ENCODE assay signal across 8 cellular contexts in the genomic region with DNA sequence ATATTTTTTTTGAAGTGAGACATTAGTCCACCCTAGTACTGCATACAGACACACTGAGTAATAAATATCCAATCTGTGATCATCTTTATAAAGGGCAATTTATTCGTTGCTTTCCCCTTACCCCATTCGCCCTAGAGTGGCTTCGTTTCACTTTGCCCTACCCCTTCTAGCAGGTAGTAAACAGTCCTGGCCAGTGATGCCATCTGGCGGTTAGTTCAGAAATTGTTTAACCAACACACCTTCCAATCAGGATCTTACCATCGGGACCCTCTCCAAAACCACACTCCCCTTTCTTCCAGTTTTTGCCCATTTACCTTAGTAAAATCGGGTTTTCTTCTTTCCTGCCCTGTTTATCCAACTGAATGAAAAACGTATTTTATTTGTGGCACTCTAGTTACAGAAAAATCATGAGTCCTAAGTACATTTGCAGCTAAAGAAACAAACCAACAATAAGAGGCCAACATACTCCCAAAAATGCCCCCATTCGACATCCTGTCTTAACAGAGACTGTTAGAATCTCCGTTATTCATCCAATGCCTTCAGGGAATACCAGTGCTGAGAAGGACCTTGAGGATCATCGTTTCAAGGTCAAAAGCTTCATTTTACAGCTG. TPM values are rescaled to one million over a fixed set of nuclear protein-coding genes. Genes with fewer than 3 reads are reported as not detected.
DNase-seq lines count a peak whose midpoint lies in the region; ATAC-seq, FAIRE-seq and TF ChIP-seq lines count a peak whose summit lies in the region.

No MANE protein-coding gene starts in this region.

- peak overlapping the region; percentile 95 for H3K9ac ChIP-seq in DND-41 (ENCODE audit: low read depth, low read length)

- peaks cover 40% of the 10 kb centered on the region for H4K20me1 ChIP-seq in DND-41 (ENCODE audit: insufficient read depth, low read length)

- peak overlapping the region; percentile 80 for H3K4me2 ChIP-seq in DND-41 (ENCODE audit: insufficient read depth, low read length)

- intact Hi-C loops in pancreas (cut with DNase I) (loop anchor here in 1 of 3 donors (5.0 kb wide), 1 partner anchor 329 kb away; no protein-coding TSS in a partner anchor), transverse colon (cut with DNase I; ENCODE audit: low total_unique reads) (loop anchor here (1.0 kb wide), 1 partner anchor 326 kb away; no protein-coding TSS in a partner anchor)

- FAIRE-seq in pancreas (lab: Jason Lieb, UNC): no peak

- H2AFZ ChIP-seq in DND-41 (ENCODE audit: low read depth, low read length): no peak overlapping the region

- no peaks in the 10 kb centered on the region for H3K27me3 ChIP-seq in DND-41 (ENCODE audit: insufficient read depth, low read length, poor library complexity)
- no peaks in the 10 kb centered on the region for H3K27me3 ChIP-seq in SJSA1 (replicated peaks)
- no peaks in the 10 kb centered on the region for H3K27me3 ChIP-seq in pancreas
- no peaks in the 10 kb centered on the region for H3K27me3 ChIP-seq in transverse colon

- peak; percentile 71 for TF ChIP-seq CTCF in DND-41 (IDR thresholded peaks at IDR 0.05; ENCODE audit: borderline replicate concordance, extremely low read depth, low read length, poor library complexity, severe bottlenecking)
- TF ChIP-seq CTCF in LNCaP clone FGC (IDR thresholded peaks at IDR 0.05; ENCODE audit: control insufficient read depth, extremely low read depth, insufficient read depth): peak; percentile 71
- TF ChIP-seq CTCF in pancreas (IDR thresholded peaks at IDR 0.05): peak in 3 of 4 donors; percentile 28 to 63 (median 57)
- TF ChIP-seq CTCF in transverse colon (IDR thresholded peaks at IDR 0.05): peak; percentile 68 to 81 (median 69)

- peak; percentile 58 for ATAC-seq in DND-41 (ENCODE audit: insufficient read depth, low read depth)
- ATAC-seq in GM21786 (IDR thresholded peaks at IDR 0.05; ENCODE audit: unreplicated experiment): peak; percentile 35
- peak; percentile 46 to 72 (median 55) for ATAC-seq in pancreas

- H3K36me3 ChIP-seq in DND-41 (ENCODE audit: insufficient read depth, low read length) (peaks cover 25% of the 10 kb centered on the region), SJSA1 (peaks cover 8% of the 10 kb centered on the region), pancreas (no peaks in the 10 kb centered on the region), transverse colon (no peaks in the 10 kb centered on the region)

- H3K9me3 ChIP-seq in DND-41 (ENCODE audit: insufficient read depth, low read length, severe bottlenecking) (no peaks in the 10 kb centered on the region), SJSA1 (replicated peaks) (no peaks in the 10 kb centered on the region), pancreas (no peaks in the 10 kb centered on the region), transverse colon (no peaks in the 10 kb centered on the region)

- H3K27ac Mint-ChIP-seq in activated naive CD4-positive, alpha-beta T cell treated with anti-CD3 and anti-CD28 coated beads, Interleukin-2, amount 10 ng/mL, durations not matched to agents 7 days and 5 days: peak overlapping the region; percentile 53

- no peaks in the 10 kb centered on the region for H3K9me3 Mint-ChIP-seq in activated naive CD4-positive, alpha-beta T cell treated with anti-CD3 and anti-CD28 coated beads, Interleukin-2, amount 10 ng/mL, durations not matched to agents 7 days and 5 days

- in situ Hi-C loops in transverse colon (cut with MboI; ENCODE audit: low pct_ligation_motif_present in 1 of 4, low pct_unique_long_range_greater_than_20kb in 1 of 4, low sequenced_read_pairs in 3 of 4): loop anchor here in 1 of 4 donors (10.0 kb wide), 1 partner anchor 327 kb away; the partner anchor contains the start of gene TET2

- TF ChIP-seq EP300 in transverse colon (IDR thresholded peaks at IDR 0.05; ENCODE audit: low read depth): no peak

- H3K4me1 Mint-ChIP-seq in activated naive CD4-positive, alpha-beta T cell treated with anti-CD3 and anti-CD28 coated beads, Interleukin-2, amount 10 ng/mL, durations not matched to agents 7 days and 5 days: peaks cover 31% of the 10 kb centered on the region

- H3K4me3 Mint-ChIP-seq in activated naive CD4-positive, alpha-beta T cell treated with anti-CD3 and anti-CD28 coated beads, Interleukin-2, amount 10 ng/mL, durations not matched to agents 7 days and 5 days: peak overlapping the region; percentile 36

- H3K27ac ChIP-seq in DND-41 (ENCODE audit: low read length) (peak overlapping the region; percentile 27), SJSA1 (no peak overlapping the region), pancreas (peak overlapping the region in 1 of 4 donors; percentile 99), transverse colon (peak overlapping the region; percentile 98 to 100 (median 98))

- WGBS in pancreas, 2 donors: 2 to 4% methylated on average over 10 of the region's 10 CpGs
- 5 to 13% methylated on average over 7 to 10 of the region's 10 CpGs for WGBS in transverse colon (ENCODE audit: low coverage in 1 of 2), 2 donors

- TF ChIP-seq POLR2A in transverse colon (IDR thresholded peaks at IDR 0.05): no peak

- peaks cover 70% of the 10 kb centered on the region for H3K79me2 ChIP-seq in DND-41 (ENCODE audit: insufficient read depth, low read length)

- no peaks in the 10 kb centered on the region for H3K27me3 Mint-ChIP-seq in activated naive CD4-positive, alpha-beta T cell treated with anti-CD3 and anti-CD28 coated beads, Interleukin-2, amount 10 ng/mL, durations not matched to agents 7 days and 5 days

- H3K4me3 ChIP-seq in DND-41 (ENCODE audit: low read depth in 1 of 2, low read length in 2 of 2) (peak overlapping the region in 1 of 2 experiments; percentile 73; a peak in 2 of 4 replicates), LNCaP clone FGC (ENCODE audit: low read depth, low read length) (peak overlapping the region; percentile 94), SJSA1 (no peak overlapping the region; the same call in 1 of the 2 replicates), pancreas (peak overlapping the region in 2 of 4 donors; percentile 79 to 85), transverse colon (peak overlapping the region in 2 of 4 donors; percentile 83 to 85)

- peaks cover 16% of the 10 kb centered on the region for H3K36me3 Mint-ChIP-seq in activated naive CD4-positive, alpha-beta T cell treated with anti-CD3 and anti-CD28 coated beads, Interleukin-2, amount 10 ng/mL, durations not matched to agents 7 days and 5 days

- peaks cover 33% of the 10 kb centered on the region for H3K4me1 ChIP-seq in DND-41 (ENCODE audit: insufficient read depth, low read length)
- H3K4me1 ChIP-seq in SJSA1 (replicated peaks): peaks cover 21% of the 10 kb centered on the region
- peaks cover 9 to 25% (median 10%) of the 10 kb centered on the region in 3 donors for H3K4me1 ChIP-seq in pancreas
- peaks cover 11 to 41% (median 22%) of the 10 kb centered on the region in 4 donors for H3K4me1 ChIP-seq in transverse colon

- DNase-seq in DND-41 (peak; percentile 77), LNCaP clone FGC (ENCODE audit: low read depth) (no peak), SJSA1 (ENCODE audit: low read depth in 1 of 2, low spot score in 2 of 2) (peak; percentile 62 to 67), glomerular visceral epithelial cell (ENCODE audit: extremely low spot score) (peak; percentile 78), pancreas (peak in 4 of 6 donors; percentile 44 to 71 (median 64)), transverse colon (peak; percentile 78)
- peak; percentile 84 for DNase-seq in activated naive CD4-positive, alpha-beta T cell treated with anti-CD3 and anti-CD28 coated beads, Interleukin-2, amount 10 ng/mL, durations not matched to agents 7 days and 5 days

- CTCF ChIA-PET in activated naive CD4-positive, alpha-beta T cell treated with anti-CD3 and anti-CD28 coated beads, Interleukin-2, amount 10 ng/mL, durations not matched to agents 7 days and 5 days (lab: Charles Lee): interaction anchor here (0.9 to 2.4 kb wide), 5 partner anchors 11 to 334 kb away, joined by 3 to 21 read pairs (median 3); no protein-coding TSS in a partner anchor

RNA-seq across cellular contexts. Expression of gene PPA2, which starts 2.2 kb away (rescaled TPM):
- total RNA-seq in SJSA1 (2014; rRNA removed; shearing (Covaris generic)): 104 and 151 TPM in 2 replicates
- total RNA-seq in pancreas (10 to 100 TPM; 25.3 to 46.0 (median 39.3) TPM), transverse colon (100 to 1,000 TPM in 2 of 4 donors, 10 to 100 TPM in 2; 46.2 to 164 (median 84.6) TPM)
- 10 to 100 TPM; 29.4 to 56.3 TPM for polyA plus RNA-seq in pancreas
